Comparison of ENCODE assay signal across 17 cellular contexts in the genomic region with DNA sequence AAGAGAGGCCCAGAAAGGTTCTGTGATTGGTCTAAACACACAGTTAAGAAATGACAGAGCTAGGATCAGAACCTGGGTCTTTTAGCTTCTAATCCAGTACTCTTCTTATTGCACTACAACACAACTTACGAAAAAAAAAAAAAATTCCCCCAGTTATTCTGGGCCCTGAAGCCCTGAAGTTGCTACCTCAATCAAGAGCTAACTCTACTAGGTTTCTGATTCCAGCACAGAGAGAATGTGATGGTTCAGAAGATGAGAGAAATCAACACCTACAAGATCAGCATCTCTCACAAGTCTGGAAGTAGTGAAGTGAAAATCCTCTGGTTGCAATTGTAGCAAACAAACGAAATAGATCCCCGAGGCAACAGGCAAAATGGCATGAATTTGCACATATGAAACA. TPM values are rescaled to one million over a fixed set of nuclear protein-coding genes. Genes with fewer than 3 reads are reported as not detected.
DNase-seq lines count a peak whose midpoint lies in the region; ATAC-seq and TF ChIP-seq lines count a peak whose summit lies in the region.
"Had no signal": no experiment of that assay in that cellular context is flagged by ENCODE, and none has a peak within 500 bp of the region (broad histone marks: within the 10 kb centered on the region; RNA-seq: fewer than 3 reads in every experiment).

No MANE protein-coding gene starts in this region.

- no peaks in the 10 kb centered on the region for H3K9me3 ChIP-seq in CD4-positive, CD25-positive, alpha-beta regulatory T cell (ENCODE audit: control insufficient read depth in 2 of 2, low read length in 2 of 2)
- H3K9me3 ChIP-seq in lower lobe of right lung (no peaks in the 10 kb centered on the region), gastroesophageal sphincter (no peaks in the 10 kb centered on the region)
- H3K9me3 ChIP-seq: heart right ventricle, tibial nerve had no signal

- peaks cover 0 to 3% (median 0%) of the 10 kb centered on the region in 7 donors for H3K9me3 Mint-ChIP-seq in CD4-positive, CD25-positive, alpha-beta regulatory T cell
- no peaks in the 10 kb centered on the region for H3K9me3 Mint-ChIP-seq in activated CD4-positive, alpha-beta memory T cell treated with anti-CD3 and anti-CD28 coated beads for 36 hours

- peaks cover 74% of the 10 kb centered on the region for H3K4me1 ChIP-seq in CD4-positive, CD25-positive, alpha-beta regulatory T cell (ENCODE audit: control insufficient read depth, insufficient read depth, low read length, poor library complexity, severe bottlenecking)
- H3K4me1 ChIP-seq in lower lobe of right lung = no peaks in the 10 kb centered on the region
- H3K4me1 ChIP-seq in gastroesophageal sphincter = no peaks in the 10 kb centered on the region
- H3K4me1 ChIP-seq: tibial nerve had no signal

- POLR2A ChIA-PET in activated CD4-positive, alpha-beta memory T cell treated with anti-CD3 and anti-CD28 coated beads for 36 hours (lab: Charles Lee) = interaction anchor here (1.1 to 5.1 kb wide), 8 partner anchors 13 to 89 kb away, joined by 5 to 61 read pairs (median 10); a partner anchor contains a TSS

- in situ Hi-C loops in GM13977 (cut with MboI; ENCODE audit: low pct_unique_long_range_greater_than_20kb, low sequenced_read_pairs, unreplicated experiment) = no loop called here

- peak in 1 of 3 donors; percentile 31 for DNase-seq in CD4-positive, CD25-positive, alpha-beta regulatory T cell
- DNase-seq in GM13977 (ENCODE audit: low spot score) (peak; percentile 37), lower lobe of right lung (no peak), SIG-M5 (lab: John Stamatoyannopoulos, UW) (no peak)
- DNase-seq in activated CD4-positive, alpha-beta memory T cell treated with anti-CD3 and anti-CD28 coated beads for 36 hours = no peak
- DNase-seq: activated CD4-positive, alpha-beta T cell treated with anti-CD3 and anti-CD28 coated beads, Interleukin-2, amount 50 U/mL, for 1 hour; central memory CD4-positive, alpha-beta T cell; DMS53; heart right ventricle; left cardiac atrium; NCI-H446 treated with DMSO at 0.1 percent for 48 hours had no signal

- ATAC-seq in CD4-positive, CD25-positive, alpha-beta regulatory T cell (ENCODE audit: low read depth in 2 of 2) = no peak
- ATAC-seq in lower lobe of right lung (no peak), HG02571 (IDR thresholded peaks at IDR 0.05; ENCODE audit: unreplicated experiment) (no peak), gastroesophageal sphincter (no peak), GM18505 (IDR thresholded peaks at IDR 0.05; ENCODE audit: unreplicated experiment) (no peak)
- ATAC-seq: heart right ventricle, left cardiac atrium had no signal

- H3K36me3 Mint-ChIP-seq in CD4-positive, CD25-positive, alpha-beta regulatory T cell = peaks cover 39% of the 10 kb centered on the region
- H3K36me3 Mint-ChIP-seq in activated CD4-positive, alpha-beta memory T cell treated with anti-CD3 and anti-CD28 coated beads for 36 hours = peaks cover 41% of the 10 kb centered on the region

- H3K27ac ChIP-seq in CD4-positive, CD25-positive, alpha-beta regulatory T cell (ENCODE audit: insufficient read depth, low read length, poor library complexity, severe bottlenecking) = peak overlapping the region; percentile 86
- H3K27ac ChIP-seq in lower lobe of right lung (no peak overlapping the region), gastroesophageal sphincter (no peak overlapping the region)

- TF ChIP-seq POLR2A in gastroesophageal sphincter (IDR thresholded peaks at IDR 0.05) (no peak), GM18505 (IDR thresholded peaks at IDR 0.05; ENCODE audit: borderline replicate concordance, extremely low read depth, insufficient read depth, insufficient read length) (no peak)

- peaks cover 11% of the 10 kb centered on the region for H3K36me3 ChIP-seq in CD4-positive, CD25-positive, alpha-beta regulatory T cell (ENCODE audit: control insufficient read depth, insufficient read depth, low read length)
- H3K36me3 ChIP-seq in lower lobe of right lung = no peaks in the 10 kb centered on the region
- H3K36me3 ChIP-seq in gastroesophageal sphincter = no peaks in the 10 kb centered on the region
- H3K36me3 ChIP-seq: heart right ventricle, tibial nerve had no signal

- no peaks in the 10 kb centered on the region for H3K27me3 ChIP-seq in CD4-positive, CD25-positive, alpha-beta regulatory T cell (ENCODE audit: control insufficient read depth, insufficient read depth, low read length)
- H3K27me3 ChIP-seq in lower lobe of right lung (ENCODE audit: low read depth) (peaks cover 17% of the 10 kb centered on the region), gastroesophageal sphincter (peaks cover 52% of the 10 kb centered on the region)

- no peaks in the 10 kb centered on the region for H3K27me3 Mint-ChIP-seq in CD4-positive, CD25-positive, alpha-beta regulatory T cell
- H3K27me3 Mint-ChIP-seq in activated CD4-positive, alpha-beta memory T cell treated with anti-CD3 and anti-CD28 coated beads for 36 hours = no peaks in the 10 kb centered on the region

- TF ChIP-seq EP300 in gastroesophageal sphincter (IDR thresholded peaks at IDR 0.05) = no peak

- peak overlapping the region; percentile 95 to 99 (median 99) for H3K27ac Mint-ChIP-seq in CD4-positive, CD25-positive, alpha-beta regulatory T cell
- peak overlapping the region; percentile 88 for H3K27ac Mint-ChIP-seq in activated CD4-positive, alpha-beta memory T cell treated with anti-CD3 and anti-CD28 coated beads for 36 hours

- CTCF ChIA-PET in activated CD4-positive, alpha-beta memory T cell treated with anti-CD3 and anti-CD28 coated beads for 36 hours (lab: Charles Lee) = interaction anchor here (0.7 to 3.7 kb wide), 5 partner anchors 10 to 90 kb away, joined by 3 to 14 read pairs (median 4); no protein-coding TSS in a partner anchor

- peaks cover 33 to 92% (median 68%) of the 10 kb centered on the region in 4 donors for H3K4me1 Mint-ChIP-seq in CD4-positive, CD25-positive, alpha-beta regulatory T cell
- peaks cover 88% of the 10 kb centered on the region for H3K4me1 Mint-ChIP-seq in activated CD4-positive, alpha-beta memory T cell treated with anti-CD3 and anti-CD28 coated beads for 36 hours (ENCODE audit: low read depth)

- peak overlapping the region; percentile 90 to 100 (median 95) for H3K4me3 Mint-ChIP-seq in CD4-positive, CD25-positive, alpha-beta regulatory T cell
- peak overlapping the region; percentile 80 for H3K4me3 Mint-ChIP-seq in activated CD4-positive, alpha-beta memory T cell treated with anti-CD3 and anti-CD28 coated beads for 36 hours

- peak overlapping the region; percentile 93 for H3K4me3 ChIP-seq in CD4-positive, CD25-positive, alpha-beta regulatory T cell (ENCODE audit: low read depth, low read length)
- peak overlapping the region; percentile 36 for H3K4me3 ChIP-seq in lower lobe of right lung
- H3K4me3 ChIP-seq in gastroesophageal sphincter = no peak overlapping the region

- 60 to 66% methylated on average over 2 to 3 of the region's 3 CpGs for WGBS in gastroesophageal sphincter (ENCODE audit: low coverage in 1 of 2), 2 donors

- intact Hi-C loops in activated CD4-positive, alpha-beta memory T cell treated with anti-CD3 and anti-CD28 coated beads for 36 hours (cut with micrococcal nuclease) = loop anchor here (1.0 to 5.0 kb wide), 2 partner anchors 92 to 373 kb away; a partner anchor contains a TSS
- intact Hi-C loops in lower lobe of right lung (cut with DNase I) = no loop called here

- TF ChIP-seq CTCF in GM13977 (IDR thresholded peaks at IDR 0.05; ENCODE audit: extremely low read depth, insufficient read depth, missing control alignments) (no peak), lower lobe of right lung (IDR thresholded peaks at IDR 0.05) (no peak), gastroesophageal sphincter (IDR thresholded peaks at IDR 0.05) (no peak)

RNA-seq across cellular contexts. Expression of a gene that starts 37.3 kb away (rescaled TPM):
- not detected for total RNA-seq in CD4-positive, CD25-positive, alpha-beta regulatory T cell
- polyA plus RNA-seq in CD4-positive, CD25-positive, alpha-beta regulatory T cell = not detected
- 1 to 10 TPM in 1 of 2 experiments, under 1 TPM in 1; 0.34 to 1.2 TPM for total RNA-seq in activated CD4-positive, alpha-beta memory T cell treated with anti-CD3 and anti-CD28 coated beads for 36 hours
- total RNA-seq in lower lobe of right lung (34.5 TPM), gastroesophageal sphincter (1 to 10 TPM in 1 of 4 donors, under 1 TPM in 1, not detected in 2; 0.85 to 5.8 TPM)
- total RNA-seq: myocyte, RPMI7951 had no signal

RNA-seq across cellular contexts. Expression of a gene that starts 44.7 kb away (rescaled TPM):
- 44.1 TPM for total RNA-seq in CD4-positive, CD25-positive, alpha-beta regulatory T cell
- 100 to 1,000 TPM in 3 of 4 donors, 10 to 100 TPM in 1; 93.5 to 158 (median 127) TPM for polyA plus RNA-seq in CD4-positive, CD25-positive, alpha-beta regulatory T cell
- total RNA-seq in activated CD4-positive, alpha-beta memory T cell treated with anti-CD3 and anti-CD28 coated beads for 36 hours = 10 to 100 TPM; 41.0 to 43.8 TPM
- total RNA-seq in lower lobe of right lung (46.4 TPM), gastroesophageal sphincter (10 to 100 TPM; 39.4 to 72.4 (median 45.2) TPM)

Comparison
In these comparisons a context has a peak if more than half of its experiments do, and no peak if none do; other contexts are left out.
1. H3K4me3 ChIP-seq: peak in CD4-positive, CD25-positive, alpha-beta regulatory T cell (single experiment) and lower lobe of right lung (single experiment); none in gastroesophageal sphincter (0 of 2).